In genomic region chr14:64891839-64892375, GRCh38 we compare ENCODE assay signal across 1 cellular context.
TF ChIP-seq lines count a peak whose summit lies in the region.

No MANE protein-coding gene starts in this region.

TF ChIP-seq in GM12878, 131 proteins besides CTCF, POLR2A, EP300 and RAD21 (continued from another document):
- no peak for TF ChIP-seq ETV6 (conservative IDR thresholded peaks at IDR 0.05 in 1 of 2, IDR thresholded peaks at IDR 0.05 in 1 of 2; ENCODE audit: borderline replicate concordance in 1 of 2, low read depth in 1 of 2)
